Comparison of ENCODE assay signal across 1 cellular context in the genomic region with DNA sequence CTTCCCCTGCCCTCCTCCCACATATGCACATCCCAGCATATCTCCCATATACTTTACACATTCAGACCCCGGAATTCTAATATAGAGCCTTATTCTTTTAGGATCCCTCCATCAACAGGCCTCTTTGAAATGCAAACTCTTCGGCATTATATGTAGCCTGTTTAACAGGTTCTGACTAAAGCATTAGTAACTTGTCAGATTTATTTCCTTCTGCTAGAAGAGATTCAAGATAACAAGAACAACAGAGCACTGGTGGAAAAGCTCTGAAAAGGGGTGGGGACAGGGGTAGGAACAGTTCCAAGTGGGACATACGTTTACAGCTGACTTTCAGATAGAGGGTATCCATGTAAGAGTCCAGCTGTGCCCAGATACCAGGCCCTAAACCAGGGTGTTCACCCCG.
TF ChIP-seq lines count a peak whose summit lies in the region.

No MANE protein-coding gene starts in this region.

TF ChIP-seq in SK-N-SH, 30 proteins besides CTCF, POLR2A, EP300 and RAD21 (continued from another document):
- TF ChIP-seq, protein P1, sequence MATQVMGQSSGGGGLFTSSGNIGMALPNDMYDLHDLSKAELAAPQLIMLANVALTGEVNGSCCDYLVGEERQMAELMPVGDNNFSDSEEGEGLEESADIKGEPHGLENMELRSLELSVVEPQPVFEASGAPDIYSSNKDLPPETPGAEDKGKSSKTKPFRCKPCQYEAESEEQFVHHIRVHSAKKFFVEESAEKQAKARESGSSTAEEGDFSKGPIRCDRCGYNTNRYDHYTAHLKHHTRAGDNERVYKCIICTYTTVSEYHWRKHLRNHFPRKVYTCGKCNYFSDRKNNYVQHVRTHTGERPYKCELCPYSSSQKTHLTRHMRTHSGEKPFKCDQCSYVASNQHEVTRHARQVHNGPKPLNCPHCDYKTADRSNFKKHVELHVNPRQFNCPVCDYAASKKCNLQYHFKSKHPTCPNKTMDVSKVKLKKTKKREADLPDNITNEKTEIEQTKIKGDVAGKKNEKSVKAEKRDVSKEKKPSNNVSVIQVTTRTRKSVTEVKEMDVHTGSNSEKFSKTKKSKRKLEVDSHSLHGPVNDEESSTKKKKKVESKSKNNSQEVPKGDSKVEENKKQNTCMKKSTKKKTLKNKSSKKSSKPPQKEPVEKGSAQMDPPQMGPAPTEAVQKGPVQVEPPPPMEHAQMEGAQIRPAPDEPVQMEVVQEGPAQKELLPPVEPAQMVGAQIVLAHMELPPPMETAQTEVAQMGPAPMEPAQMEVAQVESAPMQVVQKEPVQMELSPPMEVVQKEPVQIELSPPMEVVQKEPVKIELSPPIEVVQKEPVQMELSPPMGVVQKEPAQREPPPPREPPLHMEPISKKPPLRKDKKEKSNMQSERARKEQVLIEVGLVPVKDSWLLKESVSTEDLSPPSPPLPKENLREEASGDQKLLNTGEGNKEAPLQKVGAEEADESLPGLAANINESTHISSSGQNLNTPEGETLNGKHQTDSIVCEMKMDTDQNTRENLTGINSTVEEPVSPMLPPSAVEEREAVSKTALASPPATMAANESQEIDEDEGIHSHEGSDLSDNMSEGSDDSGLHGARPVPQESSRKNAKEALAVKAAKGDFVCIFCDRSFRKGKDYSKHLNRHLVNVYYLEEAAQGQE (IDR thresholded peaks at IDR 0.05; ENCODE audit: low read depth, low read length), result no peak
- TF ChIP-seq, protein P2, sequence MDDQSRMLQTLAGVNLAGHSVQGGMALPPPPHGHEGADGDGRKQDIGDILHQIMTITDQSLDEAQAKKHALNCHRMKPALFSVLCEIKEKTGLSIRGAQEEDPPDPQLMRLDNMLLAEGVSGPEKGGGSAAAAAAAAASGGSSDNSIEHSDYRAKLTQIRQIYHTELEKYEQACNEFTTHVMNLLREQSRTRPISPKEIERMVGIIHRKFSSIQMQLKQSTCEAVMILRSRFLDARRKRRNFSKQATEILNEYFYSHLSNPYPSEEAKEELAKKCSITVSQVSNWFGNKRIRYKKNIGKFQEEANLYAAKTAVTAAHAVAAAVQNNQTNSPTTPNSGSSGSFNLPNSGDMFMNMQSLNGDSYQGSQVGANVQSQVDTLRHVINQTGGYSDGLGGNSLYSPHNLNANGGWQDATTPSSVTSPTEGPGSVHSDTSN (IDR thresholded peaks at IDR 0.05), result peak; percentile 36; the same call in 1 of the 2 replicates
- no peak for TF ChIP-seq RCOR1 (IDR thresholded peaks at IDR 0.05; ENCODE audit: low read length)
- no peak for TF ChIP-seq NFIC (IDR thresholded peaks at IDR 0.05; ENCODE audit: borderline replicate concordance)
- TF ChIP-seq JUND (IDR thresholded peaks at IDR 0.05), result no peak
- TF ChIP-seq NRF1 (IDR thresholded peaks at IDR 0.05; ENCODE audit: low read depth, low read length), result no peak
